Comparison of ENCODE assay signal across 27 cellular contexts in the genomic region with DNA sequence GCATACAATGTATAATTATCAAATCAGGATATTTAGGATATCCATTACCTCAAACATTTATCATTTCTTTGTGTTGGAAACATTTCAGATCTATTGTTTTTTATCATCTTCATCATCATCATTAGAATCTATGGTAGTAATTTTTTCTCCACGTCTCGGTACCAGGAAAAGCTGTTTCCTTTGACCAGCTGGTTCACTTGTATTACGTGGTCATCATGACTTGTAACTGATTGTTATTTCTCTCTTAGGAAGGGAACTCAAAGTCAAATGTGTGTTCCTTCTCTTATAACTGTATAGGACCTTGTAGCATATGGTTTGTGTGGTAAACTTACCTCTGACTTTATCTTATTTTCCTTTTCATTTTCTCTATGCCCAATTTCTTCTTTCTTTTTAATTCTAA. TPM values are rescaled to one million over a fixed set of nuclear protein-coding genes. Genes with fewer than 3 reads are reported as not detected.
A peak's percentile ranks its signal among the peaks of the same experiment; 100 is the strongest.
DNase-seq lines count a peak whose midpoint lies in the region; ATAC-seq, FAIRE-seq and TF ChIP-seq lines count a peak whose summit lies in the region.
"Had no signal": no experiment of that assay in that cellular context is flagged by ENCODE, and none has a peak within 500 bp of the region (broad histone marks: within the 10 kb centered on the region; RNA-seq: fewer than 3 reads in every experiment).

No MANE protein-coding gene starts in this region.

- intact Hi-C loops in GM12878 (cut with micrococcal nuclease; ENCODE audit: unreplicated experiment): no loop called here
- intact Hi-C loops in endothelial cell of umbilical vein (cut with micrococcal nuclease): no loop called here
- intact Hi-C loops in natural killer cell (cut with micrococcal nuclease): no loop called here
- intact Hi-C loops in lower leg skin (cut with DNase I; ENCODE audit: low total_unique reads): no loop called here

- peak overlapping the region; percentile 84; the same call in 1 of the 2 replicates for H3K27ac ChIP-seq in GM12878 (ENCODE audit: control insufficient read depth, insufficient read depth)
- no peak overlapping the region for H3K27ac ChIP-seq in endothelial cell of umbilical vein (ENCODE audit: insufficient read depth, low read depth, low read length)
- H3K27ac ChIP-seq: HL-60, RWPE1 had no signal

- no peaks in the 10 kb centered on the region for H3K9me3 Mint-ChIP-seq in natural killer cell
- H3K9me3 Mint-ChIP-seq in endothelial cell (ENCODE audit: unreplicated experiment): no peaks in the 10 kb centered on the region
- H3K9me3 Mint-ChIP-seq: CD8-positive, alpha-beta T cell; IgD-negative memory B cell had no signal

- H3K4me1 Mint-ChIP-seq in natural killer cell (peaks cover 86 to 87% of the 10 kb centered on the region in 2 donors), endothelial cell (ENCODE audit: unreplicated experiment) (peaks cover 5% of the 10 kb centered on the region)

- no TSS peak for BruUV-seq in GM12878 (replicated peaks; lab: Mats Ljungman, UMichigan)
- BruUV-seq in endothelial cell of umbilical vein (replicated peaks; lab: Mats Ljungman, UMichigan): no TSS peak

- no peaks in the 10 kb centered on the region; a peak in 1 of 4 replicates for H3K36me3 ChIP-seq in GM12878 (ENCODE audit: control insufficient read depth in 2 of 2, insufficient read depth in 2 of 2, low read length in 1 of 2)
- H3K36me3 ChIP-seq in endothelial cell of umbilical vein (ENCODE audit: control insufficient read depth in 2 of 2, extremely low read depth in 1 of 2, insufficient read depth in 2 of 2, low read length in 2 of 2): no peaks in the 10 kb centered on the region

- SMC1A ChIA-PET in GM12878 (lab: Charles Lee; ENCODE audit: uncharacterized antibody, unreplicated experiment): interaction anchor here (0.6 to 4.8 kb wide), 11 partner anchors 10 to 232 kb away, joined by 3 to 50 read pairs (median 4); a partner anchor contains a TSS

- no peaks in the 10 kb centered on the region for H3K27me3 Mint-ChIP-seq in natural killer cell (ENCODE audit: low read depth in 2 of 2)
- no peaks in the 10 kb centered on the region for H3K27me3 Mint-ChIP-seq in endothelial cell (ENCODE audit: unreplicated experiment)
- H3K27me3 Mint-ChIP-seq: IgD-negative memory B cell had no signal

- H3K79me2 ChIP-seq in GM12878 (ENCODE audit: control insufficient read depth, insufficient read depth, low read length) (peaks cover 71% of the 10 kb centered on the region), endothelial cell of umbilical vein (ENCODE audit: control insufficient read depth, insufficient read depth, low read length) (no peaks in the 10 kb centered on the region)

- in situ Hi-C loops in GM12878 (cut with MboI): no loop called here

- H3K9me1 ChIP-seq in endothelial cell of umbilical vein (replicated peaks; ENCODE audit: control insufficient read depth, extremely low read depth, insufficient read depth, low read length): no peaks in the 10 kb centered on the region

- H2AFZ ChIP-seq in GM12878 (ENCODE audit: control insufficient read depth, low read depth, low read length) (no peak overlapping the region; the same call in 1 of the 2 replicates), endothelial cell of umbilical vein (ENCODE audit: low read depth, low read length) (no peak overlapping the region)

- ATAC-seq in GM12878 (no peak), natural killer cell (no peak), HG02970 (IDR thresholded peaks at IDR 0.05; ENCODE audit: low FRiP score, unreplicated experiment) (no peak)
- ATAC-seq: CD8-positive, alpha-beta T cell; HCT116; Panc1 had no signal

- RAD21 ChIA-PET in GM12878 (lab: Charles Lee; ENCODE audit: unreplicated experiment): interaction anchor here (1.0 to 1.7 kb wide), 3 partner anchors 8 to 79 kb away, joined by 5 to 12 read pairs (median 5); no protein-coding TSS in a partner anchor

- dilution Hi-C loops in endothelial cell of umbilical vein (cut with MboI; ENCODE audit: extremely low pct_ligation_motif_present, low sequenced_read_pairs): no loop called here

- H3K9me3 ChIP-seq in GM12878 (replicated peaks; ENCODE audit: control insufficient read depth, insufficient read depth, low read length): no peaks in the 10 kb centered on the region
- no peaks in the 10 kb centered on the region for H3K9me3 ChIP-seq in endothelial cell of umbilical vein (replicated peaks; ENCODE audit: control insufficient read depth, insufficient read depth, low read length)
- H3K9me3 ChIP-seq: Caco-2 had no signal

- peak overlapping the region; percentile 57 to 59 for H3K27ac Mint-ChIP-seq in natural killer cell
- H3K27ac Mint-ChIP-seq in endothelial cell (ENCODE audit: unreplicated experiment): no peak overlapping the region
- H3K27ac Mint-ChIP-seq: CD8-positive, alpha-beta T cell; IgD-negative memory B cell had no signal

- H3K4me3 Mint-ChIP-seq in natural killer cell (peak overlapping the region; percentile 9), endothelial cell (ENCODE audit: unreplicated experiment) (no peak overlapping the region)
- H3K4me3 Mint-ChIP-seq: CD8-positive, alpha-beta T cell had no signal

- CTCF ChIA-PET in GM12878 (lab: Yijun Ruan, JAX): interaction anchor here (1.0 to 2.3 kb wide), 7 partner anchors 9 to 106 kb away, joined by 3 to 15 read pairs (median 4); no protein-coding TSS in a partner anchor
- CTCF ChIA-PET in endothelial cell of umbilical vein (lab: Charles Lee): interaction anchor here (0.7 to 1.4 kb wide), 5 partner anchors 9 to 320 kb away, joined by 3 to 6 read pairs (median 4); no protein-coding TSS in a partner anchor

- TF ChIP-seq EP300 in GM12878 (IDR thresholded peaks at IDR 0.05; ENCODE audit: borderline replicate concordance in 1 of 2, control insufficient read depth in 1 of 2, low read depth in 2 of 2, low read length in 2 of 2): no peak

- H3K36me3 Mint-ChIP-seq in natural killer cell (no peaks in the 10 kb centered on the region), endothelial cell (ENCODE audit: low read depth, unreplicated experiment) (no peaks in the 10 kb centered on the region)
- H3K36me3 Mint-ChIP-seq: CD8-positive, alpha-beta T cell had no signal

- POLR2A ChIA-PET in GM12878 (lab: Charles Lee) (interaction anchor here (0.9 to 2.1 kb wide), 5 partner anchors 8 to 30 kb away, joined by 3 to 5 read pairs (median 3); no protein-coding TSS in a partner anchor), endothelial cell of umbilical vein (lab: Charles Lee) (no interaction called here)

- H3K4me2 ChIP-seq in GM12878 (ENCODE audit: control insufficient read depth, insufficient read depth) (peak overlapping the region; percentile 39; the same call in 1 of the 2 replicates), endothelial cell of umbilical vein (ENCODE audit: insufficient read depth, low read length) (no peak overlapping the region)

- H3K4me3 ChIP-seq in GM12878 (no peak overlapping the region), endothelial cell of umbilical vein (replicated peaks in 1 of 3; ENCODE audit: insufficient read depth in 1 of 3, low read depth in 1 of 3, low read length in 3 of 3) (no peak overlapping the region), lower leg skin (ENCODE audit: low read depth, poor library complexity, severe bottlenecking) (no peak overlapping the region)

- FAIRE-seq in GM12878 (lab: Jason Lieb, UNC) (no peak), endothelial cell of umbilical vein (lab: Jason Lieb, UNC) (no peak)

- H4K20me1 ChIP-seq in GM12878 (ENCODE audit: control insufficient read depth, insufficient read depth) (no peaks in the 10 kb centered on the region), endothelial cell of umbilical vein (replicated peaks; ENCODE audit: control insufficient read depth, extremely low read depth, insufficient read depth, low read length) (peaks cover 2% of the 10 kb centered on the region)

- H3K27me3 ChIP-seq in GM12878 (replicated peaks in 1 of 2; ENCODE audit: control insufficient read depth in 2 of 2, insufficient read depth in 2 of 2, low read length in 1 of 2): no peaks in the 10 kb centered on the region
- no peaks in the 10 kb centered on the region for H3K27me3 ChIP-seq in endothelial cell of umbilical vein (ENCODE audit: control insufficient read depth in 2 of 2, insufficient read depth in 2 of 2, low read length in 2 of 2)

- peaks cover 30% of the 10 kb centered on the region for H3K4me1 ChIP-seq in GM12878 (ENCODE audit: control insufficient read depth, insufficient read depth, low read length)
- H3K4me1 ChIP-seq in endothelial cell of umbilical vein (ENCODE audit: control insufficient read depth, extremely low read depth, insufficient read depth, low read length): no peaks in the 10 kb centered on the region
- H3K4me1 ChIP-seq: Caco-2 had no signal

- TF ChIP-seq CTCF in GM12878 (IDR thresholded peaks at IDR 0.05 in 2 of 3, conservative IDR thresholded peaks at IDR 0.05 in 1 of 3; ENCODE audit: control insufficient read depth in 2 of 3, extremely low read depth in 1 of 3, insufficient read depth in 1 of 3, low read depth in 3 of 3, low read length in 3 of 3): no peak
- no peak for TF ChIP-seq CTCF in endothelial cell of umbilical vein (IDR thresholded peaks at IDR 0.05; ENCODE audit: extremely low read depth in 1 of 2, insufficient read depth in 1 of 2, low read depth in 1 of 2, low read length in 2 of 2)
- TF ChIP-seq CTCF in natural killer cell (IDR thresholded peaks at IDR 0.05): no peak
- TF ChIP-seq CTCF in endothelial cell (IDR thresholded peaks at IDR 0.05; ENCODE audit: unreplicated experiment): no peak
- no peak for TF ChIP-seq CTCF in lower leg skin (IDR thresholded peaks at IDR 0.05)

- no peak for TF ChIP-seq RAD21 in GM12878 (IDR thresholded peaks at IDR 0.05; ENCODE audit: insufficient read depth, low read depth, low read length)

- H3K9ac ChIP-seq in GM12878 (ENCODE audit: control insufficient read depth, insufficient read depth, low read length) (no peak overlapping the region), endothelial cell of umbilical vein (replicated peaks; ENCODE audit: extremely low read depth, insufficient read depth, low read length) (no peak overlapping the region)

- TF ChIP-seq POLR2A in GM12878 (IDR thresholded peaks at IDR 0.05; ENCODE audit: low read depth, low read length): no peak
- TF ChIP-seq POLR2A in endothelial cell of umbilical vein (IDR thresholded peaks at IDR 0.05; ENCODE audit: low read depth, low read length): no peak
- TF ChIP-seq POLR2A in lower leg skin (IDR thresholded peaks at IDR 0.05): no peak

- DNase-seq in GM12878 (ENCODE audit: low read depth, low spot score) (no peak), endothelial cell of umbilical vein (ENCODE audit: low read depth, low spot score) (peak; percentile 48), natural killer cell (no peak), mesenteric fat pad (ENCODE audit: low spot score) (no peak), endothelial cell (ENCODE audit: low spot score) (no peak), lower leg skin (ENCODE audit: low spot score in 2 of 2) (no peak)
- DNase-seq: C1 segment of cervical spinal cord; Caco-2; CD8-positive, alpha-beta T cell; DMS79; EL; GDM1; NCI-H1048; NCI-H1417 treated with DMSO at 0.1 percent for 48 hours; NCI-H1694 treated with DMSO at 0.1 percent for 48 hours; NCI-H2081; NCI-H2171; NCI-H226; NCI-H510A; NCI-H69; SHP77 treated with DMSO at 0.1 percent for 48 hours had no signal

- 95% methylated on average over 3 of the region's 3 CpGs for WGBS in GM12878 (ENCODE audit: insufficient coverage, insufficient replicate concordance, low lambda C conversion rate, missing lambda C conversion rate)
- 54 to 67% methylated on average over 3 of the region's 3 CpGs for WGBS in lower leg skin, 2 donors

RNA-seq across cellular contexts. Expression of a gene that starts 16.5 kb away (rescaled TPM):
- 60.6 and 70.3 TPM in 2 replicates for total RNA-seq in GM12878 (2013; cell fraction: nucleolus; rRNA removed)
- total RNA-seq in GM12878 (2014; rRNA removed) (7.1 and 8.0 TPM in 2 replicates), GM12878 (2014; rRNA removed; fragmentation: Illumina TruSeq; extraction: Trizol) (7.9 and 8.3 TPM in 2 replicates), GM12878 (2021) (6.3 and 7.3 TPM in 2 replicates), endothelial cell of umbilical vein (10.9 and 14.1 TPM in 2 replicates), natural killer cell (100 to 1,000 TPM; 122 to 149 (median 124) TPM), mesenteric fat pad (41.7 TPM), endothelial cell (ENCODE audit: unreplicated experiment) (47.4 TPM), lower leg skin (10 to 100 TPM; 37.9 to 50.1 (median 45.0) TPM)
- 7.8 TPM for polyA plus RNA-seq in GM12878 (2011; ENCODE audit: low read depth)
- polyA plus RNA-seq in GM12878 (2011; rRNA removed) (32.0 and 35.6 TPM in 2 replicates), GM12878 (2014; fragmentation: Illumina TruSeq; extraction: Trizol) (8.7 and 9.4 TPM in 2 replicates), GM12878 (2014; fragmentation: Nextera tagmentation; extraction: Ambion mirVana) (1 to 10 TPM; 1.9 to 3.3 TPM), GM12878 (2014; rRNA removed) (4.8 and 5.1 TPM in 2 replicates), GM12878 (2016; fragmentation: Nextera tagmentation; extraction: Ambion mirVana) (1 to 10 TPM; 1.8 to 2.4 TPM), endothelial cell of umbilical vein (11.3 and 11.4 TPM in 2 replicates)
- polyA plus RNA-seq in GM12878 (2011; cell fraction: cytosol; rRNA removed): 23.4 and 24.4 TPM in 2 replicates
- 24.2 and 27.9 TPM in 2 replicates for polyA plus RNA-seq in GM12878 (2011; cell fraction: nucleus; rRNA removed)
- 9.6 and 10.4 TPM in 2 replicates for polyA plus RNA-seq in GM12878 (2012)
- 88.3 and 108 TPM in 2 replicates for polyA minus RNA-seq in GM12878 (2011; rRNA and poly(A)+ RNA removed)
- 19.0 and 19.9 TPM in 2 replicates for polyA minus RNA-seq in GM12878 (2011; cell fraction: cytosol; rRNA and poly(A)+ RNA removed)
- 60.0 and 123 TPM in 2 replicates for polyA minus RNA-seq in GM12878 (2011; cell fraction: nucleus; rRNA and poly(A)+ RNA removed)
- polyA plus RNA-seq in endothelial cell of umbilical vein (2011; cell fraction: cytosol; rRNA removed): 10.4 and 10.5 TPM in 2 replicates
- 26.3 TPM in 2 replicates for polyA plus RNA-seq in endothelial cell of umbilical vein (2011; cell fraction: nucleus; rRNA removed)
- polyA plus RNA-seq in endothelial cell of umbilical vein (2012): 8.1 and 8.5 TPM in 2 replicates
- 52.9 and 57.8 TPM in 2 replicates for polyA minus RNA-seq in endothelial cell of umbilical vein
- 6.9 TPM for polyA minus RNA-seq in endothelial cell of umbilical vein (2011; cell fraction: cytosol; rRNA and poly(A)+ RNA removed)
- 102 and 168 TPM in 2 replicates for polyA minus RNA-seq in endothelial cell of umbilical vein (2011; cell fraction: nucleus; rRNA and poly(A)+ RNA removed)
